In the genomic region with DNA sequence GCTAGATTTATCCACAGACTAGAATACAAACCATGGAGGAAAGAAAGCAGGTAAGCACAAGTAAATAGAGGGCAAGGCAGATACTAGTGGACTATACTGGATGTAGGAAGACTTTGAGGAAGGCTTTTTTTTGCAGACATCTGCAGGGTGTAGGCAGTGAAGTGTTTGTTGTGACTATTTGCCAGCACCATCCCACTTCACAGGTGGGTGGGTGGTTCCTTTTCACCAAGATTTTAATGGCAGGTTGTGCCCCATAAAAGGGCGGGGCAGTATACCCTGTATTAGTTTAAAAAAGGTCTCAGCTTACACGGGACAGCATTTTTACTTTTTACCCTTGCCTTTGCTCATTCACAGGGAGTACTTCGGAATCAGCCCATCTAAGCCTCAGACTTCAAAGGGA, we compare ENCODE assay signal across 1 cellular context.
TF ChIP-seq lines count a peak whose summit lies in the region.

No MANE protein-coding gene starts in this region.

TF ChIP-seq in HepG2, 621 proteins besides CTCF, POLR2A, EP300 and RAD21 (continued from another document):
- TF ChIP-seq TCF7 (IDR thresholded peaks at IDR 0.05; ENCODE audit: low read depth), result peak; percentile 58; the same call in 1 of the 2 replicates
